In the genomic region with DNA sequence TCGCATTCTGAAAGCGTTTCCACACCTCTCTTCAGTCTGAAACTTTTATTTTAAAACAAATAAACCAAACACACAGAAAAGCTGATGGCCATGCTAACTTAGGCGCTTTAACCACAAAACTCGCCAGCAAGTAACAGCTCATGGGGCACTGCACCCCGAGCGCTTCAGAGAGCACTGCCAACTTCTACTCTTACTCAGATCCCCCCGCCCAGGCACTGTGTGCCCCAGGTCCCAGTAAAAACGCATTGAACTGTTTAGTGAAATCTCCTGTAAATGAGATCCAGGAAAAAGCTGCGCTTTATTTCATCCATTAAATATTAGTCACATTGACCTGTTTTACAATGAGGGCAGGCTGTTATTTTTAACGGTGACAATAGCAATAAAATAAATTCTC, we compare ENCODE assay signal across 16 cellular contexts.
DNase-seq lines count a peak whose midpoint lies in the region; FAIRE-seq and TF ChIP-seq lines count a peak whose summit lies in the region.
"Had no signal": no experiment of that assay in that cellular context is flagged by ENCODE, and none has a peak within 500 bp of the region (broad histone marks: within the 10 kb centered on the region; RNA-seq: fewer than 3 reads in every experiment).

No MANE protein-coding gene starts in this region.

- H3K4me1 ChIP-seq in uterus: no peaks in the 10 kb centered on the region

- no peak for FAIRE-seq in RCC 7860 (lab: Jason Lieb, UNC)
- FAIRE-seq: A204.1 had no signal

- TF ChIP-seq POLR2A in uterus (IDR thresholded peaks at IDR 0.05): no peak

- H3K4me1 Mint-ChIP-seq in nephron progenitor cell: peaks cover 65% of the 10 kb centered on the region
- H3K4me1 Mint-ChIP-seq: activated CD8-positive, alpha-beta memory T cell treated with anti-CD3 and anti-CD28 coated beads, Interleukin-2, amount 10 ng/mL, durations not matched to agents 7 days and 5 days had no signal

- H3K27me3 ChIP-seq in uterus: no peaks in the 10 kb centered on the region

- H3K27ac ChIP-seq in uterus: peak overlapping the region; percentile 17 to 40
- H3K27ac ChIP-seq: C4-2B had no signal

- H3K4me3 ChIP-seq in uterus: no peak overlapping the region

- H3K27ac Mint-ChIP-seq in nephron progenitor cell: peak overlapping the region; percentile 91
- H3K27ac Mint-ChIP-seq: activated CD8-positive, alpha-beta memory T cell treated with anti-CD3 and anti-CD28 coated beads, Interleukin-2, amount 10 ng/mL, durations not matched to agents 7 days and 5 days; HFFc6; T-helper 2 cell treated with Interferon-gamma antibody and Interleukin-4, amounts not matched to agents 5 μg/mL and 100 μg/mL, for 36 hours had no signal

- peaks cover 49% of the 10 kb centered on the region for H3K36me3 Mint-ChIP-seq in nephron progenitor cell (ENCODE audit: low read depth)

- peaks cover 3% of the 10 kb centered on the region for H3K27me3 Mint-ChIP-seq in nephron progenitor cell (ENCODE audit: low read depth, poor library complexity)
- H3K27me3 Mint-ChIP-seq: activated CD8-positive, alpha-beta memory T cell treated with anti-CD3 and anti-CD28 coated beads, Interleukin-2, amount 10 ng/mL, durations not matched to agents 7 days and 5 days had no signal

- H3K36me3 ChIP-seq in uterus: no peaks in the 10 kb centered on the region

- H3K4me3 Mint-ChIP-seq in nephron progenitor cell: peak overlapping the region; percentile 29
- H3K4me3 Mint-ChIP-seq: activated CD8-positive, alpha-beta memory T cell treated with anti-CD3 and anti-CD28 coated beads, Interleukin-2, amount 10 ng/mL, durations not matched to agents 7 days and 5 days; HFFc6; T-helper 2 cell treated with Interferon-gamma antibody and Interleukin-4, amounts not matched to agents 5 μg/mL and 100 μg/mL, for 36 hours had no signal

- intact Hi-C loops in uterus (cut with DNase I; ENCODE audit: low total_unique reads): loop anchor here (10.0 kb wide), 2 partner anchors 104 to 414 kb away; partner anchors contain the start of gene LRIG1

- no peaks in the 10 kb centered on the region for H3K9me3 Mint-ChIP-seq in nephron progenitor cell
- H3K9me3 Mint-ChIP-seq: HFFc6; T-helper 2 cell treated with Interferon-gamma antibody and Interleukin-4, amounts not matched to agents 5 μg/mL and 100 μg/mL, for 36 hours had no signal

- DNase-seq in NCI-H82 (lab: John Stamatoyannopoulos, UW) (peak; percentile 29), NCI-H82 treated with DMSO at 0.1 percent for 48 hours (lab: John Stamatoyannopoulos, UW; ENCODE audit: unreplicated experiment) (no peak), dermis blood vessel endothelial cell (peak; percentile 14), nephron progenitor cell (no peak), uterus (peak in 1 of 2 donors; percentile 12), NCI-H345 treated with DMSO at 0.1 percent for 48 hours (lab: John Stamatoyannopoulos, UW; ENCODE audit: unreplicated experiment) (no peak), RCC 7860 (ENCODE audit: low spot score) (no peak)
- DNase-seq in activated CD4-positive, CD25-positive, alpha-beta regulatory T cell (lab: John Stamatoyannopoulos, UW): no peak
- DNase-seq: activated CD4-positive, alpha-beta T cell treated with anti-CD3 and anti-CD28 coated beads for 1 hour; activated CD8-positive, alpha-beta memory T cell treated with anti-CD3 and anti-CD28 coated beads, Interleukin-2, amount 10 ng/mL, durations not matched to agents 7 days and 5 days; HFFc6; NCI-H748 treated with DMSO at 0.1 percent for 48 hours; stimulated activated CD4-positive, alpha-beta T cell treated with anti-CD3 and anti-CD28 coated beads, Interleukin-1b, Interleukin-23, amount 100 ng/mL, for 48 hours had no signal

- no peak for TF ChIP-seq CTCF in nephron progenitor cell (IDR thresholded peaks at IDR 0.05)
- no peak for TF ChIP-seq CTCF in uterus (IDR thresholded peaks at IDR 0.05)

- no peaks in the 10 kb centered on the region for H3K9me3 ChIP-seq in uterus

Comparison
In these comparisons a context has a peak if more than half of its experiments do, and no peak if none do; other contexts are left out.
1. DNase-seq: peak in NCI-H82 (single experiment) and dermis blood vessel endothelial cell (single experiment); none in NCI-H82 treated with DMSO at 0.1 percent for 48 hours (single experiment), nephron progenitor cell (single experiment), activated CD4-positive, CD25-positive, alpha-beta regulatory T cell (0 of 4), NCI-H345 treated with DMSO at 0.1 percent for 48 hours (single experiment) and RCC 7860 (single experiment).